In genomic region chr1:39103321-39104157, GRCh38 we compare ENCODE assay signal across 8 cellular contexts.
DNase-seq lines count a peak whose midpoint lies in the region; ATAC-seq, FAIRE-seq and TF ChIP-seq lines count a peak whose summit lies in the region.

No MANE protein-coding gene starts in this region.

- H3K27ac ChIP-seq in right atrium auricular region (peak overlapping the region; percentile 32 to 92), keratinocyte (ENCODE audit: control insufficient read depth, insufficient read depth, low read length) (peak overlapping the region; percentile 100), upper lobe of right lung (peak overlapping the region; percentile 4)
- H3K27ac ChIP-seq in effector memory CD4-positive, alpha-beta T cell (ENCODE audit: insufficient read depth, low read length, poor library complexity, severe bottlenecking) = no peak overlapping the region

- no peaks in the 10 kb centered on the region for H3K9me1 ChIP-seq in keratinocyte (ENCODE audit: control insufficient read depth, extremely low read depth, insufficient read depth, low read length)

- H4K20me1 ChIP-seq in keratinocyte (ENCODE audit: control insufficient read depth, extremely low read depth, insufficient read depth, low read length) = peaks cover 2% of the 10 kb centered on the region

- no peaks in the 10 kb centered on the region for H3K36me3 Mint-ChIP-seq in activated naive CD8-positive, alpha-beta T cell treated with anti-CD3 and anti-CD28 coated beads, Interleukin-2, amount 50 U/mL, for 24 hours (ENCODE audit: low read depth)

- peaks cover 44% of the 10 kb centered on the region for H3K79me2 ChIP-seq in keratinocyte (ENCODE audit: control insufficient read depth, insufficient read depth, low read length)

- H3K27me3 ChIP-seq in right atrium auricular region (no peaks in the 10 kb centered on the region), keratinocyte (ENCODE audit: control insufficient read depth, extremely low read depth, insufficient read depth, low read length) (no peaks in the 10 kb centered on the region), upper lobe of right lung (no peaks in the 10 kb centered on the region)
- H3K27me3 ChIP-seq in effector memory CD4-positive, alpha-beta T cell (replicated peaks; ENCODE audit: control insufficient read depth, insufficient read depth, low read length, poor library complexity, severe bottlenecking) = no peaks in the 10 kb centered on the region

- H3K36me3 ChIP-seq in right atrium auricular region = no peaks in the 10 kb centered on the region
- H3K36me3 ChIP-seq in keratinocyte (ENCODE audit: control insufficient read depth in 2 of 2, extremely low read depth in 1 of 2, insufficient read depth in 2 of 2, low read length in 2 of 2) = peaks cover 0 to 2% of the 10 kb centered on the region in 2 experiments
- H3K36me3 ChIP-seq in upper lobe of right lung = no peaks in the 10 kb centered on the region
- H3K36me3 ChIP-seq in effector memory CD4-positive, alpha-beta T cell (ENCODE audit: control insufficient read depth, insufficient read depth, low read length) = no peaks in the 10 kb centered on the region

- dilution Hi-C loops in keratinocyte (cut with MboI; ENCODE audit: extremely low pct_ligation_motif_present, low sequenced_read_pairs) = no loop called here

- DNase-seq in right atrium auricular region (ENCODE audit: low spot score) (no peak), left cardiac atrium (no peak), keratinocyte (ENCODE audit: low read depth, low spot score) (peak; percentile 88), upper lobe of right lung (no peak), SK-N-DZ (ENCODE audit: low spot score) (no peak)
- no peak for DNase-seq in activated naive CD8-positive, alpha-beta T cell treated with anti-CD3 and anti-CD28 coated beads, Interleukin-2, amount 50 U/mL, for 24 hours
- DNase-seq in effector memory CD4-positive, alpha-beta T cell = no peak
- DNase-seq in activated CD4-positive, CD25-positive, alpha-beta regulatory T cell (lab: John Stamatoyannopoulos, UW) = no peak

- H3K9me3 Mint-ChIP-seq in activated naive CD8-positive, alpha-beta T cell treated with anti-CD3 and anti-CD28 coated beads, Interleukin-2, amount 50 U/mL, for 24 hours = no peaks in the 10 kb centered on the region

- H3K4me1 Mint-ChIP-seq in activated naive CD8-positive, alpha-beta T cell treated with anti-CD3 and anti-CD28 coated beads, Interleukin-2, amount 50 U/mL, for 24 hours = peaks cover 38% of the 10 kb centered on the region

- H3K4me3 Mint-ChIP-seq in activated naive CD8-positive, alpha-beta T cell treated with anti-CD3 and anti-CD28 coated beads, Interleukin-2, amount 50 U/mL, for 24 hours = peak overlapping the region; percentile 59

- no peak for TF ChIP-seq CTCF in right atrium auricular region (IDR thresholded peaks at IDR 0.05)
- no peak for TF ChIP-seq CTCF in keratinocyte (optimal IDR thresholded peaks at IDR 0.05 in 1 of 3, IDR thresholded peaks at IDR 0.05 in 1 of 3, conservative IDR thresholded peaks at IDR 0.05 in 1 of 3; ENCODE audit: extremely low read depth in 1 of 3, insufficient read depth in 2 of 3, low read length in 3 of 3)
- no peak for TF ChIP-seq CTCF in upper lobe of right lung (IDR thresholded peaks at IDR 0.05)

- FAIRE-seq in keratinocyte (lab: Jason Lieb, UNC) = peak; percentile 86

- intact Hi-C loops in left cardiac atrium (cut with DNase I) = loop anchor here (2.0 to 10.0 kb wide), 4 partner anchors 87 to 154 kb away; no protein-coding TSS in a partner anchor
- intact Hi-C loops in upper lobe of right lung (cut with DNase I) = loop anchor here (10.0 kb wide), 1 partner anchor 81 kb away; no protein-coding TSS in a partner anchor

- peak overlapping the region; percentile 73 for H3K4me2 ChIP-seq in keratinocyte (ENCODE audit: control insufficient read depth, extremely low read depth, insufficient read depth, low read depth, low read length)

- H3K9me3 ChIP-seq in right atrium auricular region (no peaks in the 10 kb centered on the region), keratinocyte (ENCODE audit: control insufficient read depth, low read depth, low read length) (no peaks in the 10 kb centered on the region), upper lobe of right lung (no peaks in the 10 kb centered on the region)
- H3K9me3 ChIP-seq in effector memory CD4-positive, alpha-beta T cell (ENCODE audit: control insufficient read depth, low read length) = no peaks in the 10 kb centered on the region

- no peaks in the 10 kb centered on the region for H3K27me3 Mint-ChIP-seq in activated naive CD8-positive, alpha-beta T cell treated with anti-CD3 and anti-CD28 coated beads, Interleukin-2, amount 50 U/mL, for 24 hours

- peak overlapping the region; percentile 57 for H3K27ac Mint-ChIP-seq in activated naive CD8-positive, alpha-beta T cell treated with anti-CD3 and anti-CD28 coated beads, Interleukin-2, amount 50 U/mL, for 24 hours

- peak overlapping the region; percentile 99 for H3K9ac ChIP-seq in keratinocyte (ENCODE audit: control insufficient read depth, extremely low read depth, insufficient read depth, low read length)

- no peak overlapping the region for H2AFZ ChIP-seq in keratinocyte (ENCODE audit: control insufficient read depth, low read length)

- H3K4me3 ChIP-seq in right atrium auricular region (no peak overlapping the region), keratinocyte (ENCODE audit: control insufficient read depth in 2 of 3, extremely low read depth in 1 of 3, insufficient read depth in 2 of 3, low read depth in 1 of 3, low read length in 3 of 3) (peak overlapping the region in 2 of 3 experiments; percentile 82 to 94), upper lobe of right lung (no peak overlapping the region)
- no peak overlapping the region for H3K4me3 ChIP-seq in effector memory CD4-positive, alpha-beta T cell (ENCODE audit: insufficient read depth, low read depth, low read length, poor library complexity, severe bottlenecking)

- peaks cover 0 to 54% of the 10 kb centered on the region in 2 donors for H3K4me1 ChIP-seq in right atrium auricular region
- H3K4me1 ChIP-seq in keratinocyte (ENCODE audit: control insufficient read depth, extremely low read depth, insufficient read depth, low read length) = peaks cover 38% of the 10 kb centered on the region
- H3K4me1 ChIP-seq in upper lobe of right lung = peaks cover 43% of the 10 kb centered on the region
- peaks cover 16% of the 10 kb centered on the region for H3K4me1 ChIP-seq in effector memory CD4-positive, alpha-beta T cell (ENCODE audit: control insufficient read depth, insufficient read depth, low read length, poor library complexity, severe bottlenecking)

- ATAC-seq in left cardiac atrium = no peak
- ATAC-seq in activated naive CD8-positive, alpha-beta T cell treated with anti-CD3 and anti-CD28 coated beads, Interleukin-2, amount 50 U/mL, for 24 hours = no peak
- no peak for ATAC-seq in upper lobe of right lung

Comparison
In these comparisons a context has a peak if more than half of its experiments do, and no peak if none do; other contexts are left out.
1. H3K4me3 ChIP-seq: peak in keratinocyte (2 of 3); none in right atrium auricular region (0 of 2), upper lobe of right lung (single experiment) and effector memory CD4-positive, alpha-beta T cell (single experiment).